Comparison of ENCODE assay signal across 9 cellular contexts in the genomic region with DNA sequence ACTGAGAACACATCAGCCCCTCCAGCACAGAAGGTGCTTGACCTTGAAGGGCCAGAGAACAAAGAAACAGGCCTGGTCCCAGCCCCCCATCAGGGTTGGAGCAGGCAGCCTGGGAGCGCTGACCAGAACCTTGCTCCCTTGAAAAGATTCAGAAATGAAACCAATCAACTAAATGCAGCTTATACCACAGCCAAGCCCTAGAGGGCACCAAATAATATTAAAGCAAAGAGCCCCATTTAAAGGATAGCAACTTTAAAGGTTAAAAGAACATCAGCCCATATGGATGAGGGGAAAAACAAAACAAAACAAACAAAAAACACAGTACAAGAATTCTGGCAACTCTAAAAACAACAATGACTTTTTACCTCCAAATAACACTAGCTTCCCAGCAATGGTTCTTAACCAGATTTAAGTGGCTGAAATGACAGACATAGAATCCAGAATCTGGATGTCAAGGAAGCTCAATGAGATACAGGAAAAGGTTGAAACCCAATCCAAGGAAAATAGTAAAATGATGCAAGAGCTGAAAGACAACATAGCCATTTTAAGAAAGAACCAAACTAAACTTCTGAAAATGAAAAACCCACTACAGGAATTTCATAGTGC.
DNase-seq lines count a peak whose midpoint lies in the region; ATAC-seq and TF ChIP-seq lines count a peak whose summit lies in the region.
"Had no signal": no experiment of that assay in that cellular context is flagged by ENCODE, and none has a peak within 500 bp of the region (broad histone marks: within the 10 kb centered on the region; RNA-seq: fewer than 3 reads in every experiment).

No MANE protein-coding gene starts in this region.

- H3K36me3 ChIP-seq in OCI-LY7 (ENCODE audit: insufficient read depth, low read length) (no peaks in the 10 kb centered on the region), tibial nerve (no peaks in the 10 kb centered on the region)

- CTCF ChIA-PET in OCI-LY7 (lab: Charles Lee; ENCODE audit: unreplicated experiment) = interaction anchor here (0.5 kb wide), 1 partner anchor 1854 kb away, joined by 3 read pairs; no protein-coding TSS in a partner anchor

- ATAC-seq in foreskin keratinocyte = no peak
- no peak for ATAC-seq in HG02571 (IDR thresholded peaks at IDR 0.05; ENCODE audit: unreplicated experiment)

- no peaks in the 10 kb centered on the region for H3K79me2 ChIP-seq in OCI-LY7 (ENCODE audit: insufficient read depth, low read depth, low read length)

- POLR2A ChIA-PET in OCI-LY7 (lab: Charles Lee) = no interaction called here

- H3K4me1 ChIP-seq in OCI-LY7 (ENCODE audit: insufficient read depth, low read length, poor library complexity, severe bottlenecking) (no peaks in the 10 kb centered on the region), foreskin keratinocyte (no peaks in the 10 kb centered on the region), tibial nerve (no peaks in the 10 kb centered on the region)

- peak; percentile 69 for TF ChIP-seq CTCF in OCI-LY7 (conservative IDR thresholded peaks at IDR 0.05; ENCODE audit: low read length)
- peak; percentile 48 for TF ChIP-seq CTCF in foreskin keratinocyte (conservative IDR thresholded peaks at IDR 0.05)
- peak in 4 of 5 experiments; percentile 5 to 35 (median 17) for TF ChIP-seq CTCF in tibial nerve (IDR thresholded peaks at IDR 0.05)

- H3K27me3 ChIP-seq in foreskin keratinocyte = no peaks in the 10 kb centered on the region
- no peaks in the 10 kb centered on the region for H3K27me3 ChIP-seq in tibial nerve

- no peak for TF ChIP-seq EP300 in tibial nerve (IDR thresholded peaks at IDR 0.05)

- H3K9me3 ChIP-seq in OCI-LY7 (ENCODE audit: low read length) (no peaks in the 10 kb centered on the region), tibial nerve (peaks cover 0 to 5% (median 2%) of the 10 kb centered on the region in 4 donors)

- no peaks in the 10 kb centered on the region for H3K9me2 ChIP-seq in OCI-LY7 (ENCODE audit: insufficient read depth, low read length)

- no peak overlapping the region for H2AFZ ChIP-seq in OCI-LY7 (ENCODE audit: low read length)

- no peak overlapping the region for H3K27ac ChIP-seq in OCI-LY7 (ENCODE audit: low read depth, low read length, poor library complexity, severe bottlenecking)
- H3K27ac ChIP-seq in foreskin keratinocyte = no peak overlapping the region
- no peak overlapping the region for H3K27ac ChIP-seq in tibial nerve

- intact Hi-C loops in OCI-LY7 (cut with micrococcal nuclease; ENCODE audit: unreplicated experiment) = no loop called here

- WGBS in tibial nerve, 2 donors = 30 to 38% methylated on average over 1 of the region's 1 CpG

- DNase-seq in SKM-1 (lab: John Stamatoyannopoulos, UW; ENCODE audit: unreplicated experiment) (peak; percentile 2), SKM-1 treated with dmso at 0.1 percent for 144 hours (lab: John Stamatoyannopoulos, UW; ENCODE audit: unreplicated experiment) (no peak), OCI-LY7 (ENCODE audit: low spot score) (peak; percentile 3), foreskin keratinocyte (peak in 1 of 2 donors; percentile 6), tibial nerve (ENCODE audit: low spot score in 2 of 2) (no peak), activated gamma-delta T cell (lab: John Stamatoyannopoulos, UW) (no peak)
- DNase-seq in central memory CD4-positive, alpha-beta T cell = no peak
- DNase-seq: stimulated activated CD4-positive, alpha-beta T cell treated with anti-CD3 and anti-CD28 coated beads, Interleukin-4, amount 100 ng/mL, for 4 hours had no signal

- H3K4me3 ChIP-seq in OCI-LY7 (ENCODE audit: low read depth, low read length, poor library complexity, severe bottlenecking) (no peak overlapping the region), tibial nerve (no peak overlapping the region)

- H4K20me1 ChIP-seq in OCI-LY7 (ENCODE audit: insufficient read depth, low read length) = no peaks in the 10 kb centered on the region

- H3K4me2 ChIP-seq in OCI-LY7 (ENCODE audit: low read length) = no peak overlapping the region

- BruUV-seq in OCI-LY7 (replicated peaks; lab: Mats Ljungman, UMichigan) = no TSS peak

- TF ChIP-seq POLR2A in tibial nerve (IDR thresholded peaks at IDR 0.05) = no peak

Comparison
In these comparisons a context has a peak if more than half of its experiments do, and no peak if none do; other contexts are left out.
1. DNase-seq: peak in SKM-1 (single experiment) and OCI-LY7 (single experiment); none in SKM-1 treated with dmso at 0.1 percent for 144 hours (single experiment), tibial nerve (0 of 2), central memory CD4-positive, alpha-beta T cell (single experiment) and activated gamma-delta T cell (single experiment).
2. CTCF ChIP-seq: peak in every context shown above with its lines; median percentile 69 in OCI-LY7; 48 in foreskin keratinocyte; 17 in tibial nerve.